In genomic region chr2:138648606-138649005, GRCh38 we compare ENCODE assay signal across 26 cellular contexts.
"Had no signal": no experiment of that assay in that cellular context is flagged by ENCODE, and none has a peak within 500 bp of the region (broad histone marks: within the 10 kb centered on the region; RNA-seq: fewer than 3 reads in every experiment).

No MANE protein-coding gene starts in this region.

- H3K4me3 ChIP-seq: dorsolateral prefrontal cortex, gastroesophageal sphincter, heart left ventricle, hepatocyte, lung, ovary, psoas muscle, sigmoid colon, spleen, testis, tibial artery, upper lobe of right lung, uterus had no signal

- DNase-seq: dorsolateral prefrontal cortex; effector CD4-positive, alpha-beta T cell; foreskin fibroblast; heart left ventricle; kidney; natural killer cell; occipital lobe; ovary; posterior cingulate gyrus; psoas muscle; right cardiac atrium; sigmoid colon; spleen; stimulated activated CD4-positive, alpha-beta T cell treated with anti-CD3 and anti-CD28 coated beads, Interleukin-4, amount 100 ng/mL, for 4 hours; stimulated activated naive CD8-positive, alpha-beta T cell treated with anti-CD3 and anti-CD28 coated beads, Interleukin-15, Interleukin-2, amounts not matched to agents 100 U/mL and 50 U/mL, for 24 hours; substantia nigra; testis; tibial artery; upper lobe of right lung; uterus had no signal

- H3K36me3 Mint-ChIP-seq: memory B cell; natural killer cell; stimulated activated memory B cell treated with anti-CD40 and anti-IgM and Interleukin-4, amounts not matched to agents 10 μg/mL and 1 μg/mL and 100 μg/mL, for 72 hours had no signal

- H3K27me3 ChIP-seq: dorsolateral prefrontal cortex, gastroesophageal sphincter, hepatocyte, ovary, sigmoid colon, spleen, testis, tibial artery, upper lobe of right lung, uterus had no signal

- H3K4me1 Mint-ChIP-seq: natural killer cell; stimulated activated memory B cell treated with anti-CD40 and anti-IgM and Interleukin-4, amounts not matched to agents 10 μg/mL and 1 μg/mL and 100 μg/mL, for 72 hours had no signal

- H3K79me2 ChIP-seq: hepatocyte had no signal

- H3K4me3 Mint-ChIP-seq: memory B cell; natural killer cell; stimulated activated memory B cell treated with anti-CD40 and anti-IgM and Interleukin-4, amounts not matched to agents 10 μg/mL and 1 μg/mL and 100 μg/mL, for 72 hours had no signal

- H3K27ac Mint-ChIP-seq: memory B cell; natural killer cell; stimulated activated memory B cell treated with anti-CD40 and anti-IgM and Interleukin-4, amounts not matched to agents 10 μg/mL and 1 μg/mL and 100 μg/mL, for 72 hours had no signal

- ATAC-seq: gastroesophageal sphincter; heart left ventricle; left lobe of liver; natural killer cell; psoas muscle; right cardiac atrium; stimulated activated memory B cell treated with anti-CD40 and anti-IgM and Interleukin-4, amounts not matched to agents 10 μg/mL and 1 μg/mL and 100 μg/mL, for 72 hours; stimulated activated naive CD8-positive, alpha-beta T cell treated with anti-CD3 and anti-CD28 coated beads, Interleukin-15, Interleukin-2, amounts not matched to agents 100 U/mL and 50 U/mL, for 24 hours; upper lobe of right lung had no signal

- H3K9me3 Mint-ChIP-seq: memory B cell; stimulated activated memory B cell treated with anti-CD40 and anti-IgM and Interleukin-4, amounts not matched to agents 10 μg/mL and 1 μg/mL and 100 μg/mL, for 72 hours had no signal

- H3K9me3 ChIP-seq: gastroesophageal sphincter, heart left ventricle, ovary, psoas muscle, sigmoid colon, spleen, testis, tibial artery, upper lobe of right lung, uterus had no signal

- H3K27me3 Mint-ChIP-seq: stimulated activated memory B cell treated with anti-CD40 and anti-IgM and Interleukin-4, amounts not matched to agents 10 μg/mL and 1 μg/mL and 100 μg/mL, for 72 hours had no signal

- H2AFZ ChIP-seq: hepatocyte had no signal

- H3K4me1 ChIP-seq: gastroesophageal sphincter, heart left ventricle, psoas muscle, sigmoid colon, spleen, testis, tibial artery, upper lobe of right lung, uterus had no signal

- H3K27ac ChIP-seq: dorsolateral prefrontal cortex, gastroesophageal sphincter, heart left ventricle, hepatocyte, ovary, psoas muscle, sigmoid colon, spleen, testis, tibial artery, upper lobe of right lung, uterus had no signal

- H3K4me2 ChIP-seq: hepatocyte had no signal

- H3K36me3 ChIP-seq: gastroesophageal sphincter, heart left ventricle, ovary, sigmoid colon, spleen, tibial artery, upper lobe of right lung, uterus had no signal
